In the genomic region with DNA sequence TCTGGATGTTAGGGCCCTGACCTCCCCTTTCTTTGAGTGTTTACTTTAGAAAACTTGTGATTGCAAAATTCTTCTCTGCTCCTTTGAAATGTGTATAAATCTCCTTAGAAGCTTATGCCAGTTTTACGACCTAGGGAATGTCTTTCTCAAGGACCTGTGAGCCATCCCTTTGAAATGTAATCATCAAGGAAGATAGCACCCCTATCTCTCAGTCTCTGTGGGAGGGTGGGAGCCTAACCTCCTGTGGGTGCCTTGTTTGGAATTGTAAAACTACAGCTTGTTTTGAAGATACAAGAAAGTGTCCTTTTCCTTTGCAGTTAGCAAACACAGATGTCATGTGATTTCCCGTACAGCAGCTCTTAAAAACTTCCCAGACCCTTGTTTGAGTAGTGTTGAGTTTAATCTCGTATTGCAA, we compare ENCODE assay signal across 1 cellular context.
TF ChIP-seq lines count a peak whose summit lies in the region.

No MANE protein-coding gene starts in this region.

TF ChIP-seq in HepG2, 621 proteins besides CTCF, POLR2A, EP300 and RAD21 (continued from another document):
- TF ChIP-seq, protein P1, sequence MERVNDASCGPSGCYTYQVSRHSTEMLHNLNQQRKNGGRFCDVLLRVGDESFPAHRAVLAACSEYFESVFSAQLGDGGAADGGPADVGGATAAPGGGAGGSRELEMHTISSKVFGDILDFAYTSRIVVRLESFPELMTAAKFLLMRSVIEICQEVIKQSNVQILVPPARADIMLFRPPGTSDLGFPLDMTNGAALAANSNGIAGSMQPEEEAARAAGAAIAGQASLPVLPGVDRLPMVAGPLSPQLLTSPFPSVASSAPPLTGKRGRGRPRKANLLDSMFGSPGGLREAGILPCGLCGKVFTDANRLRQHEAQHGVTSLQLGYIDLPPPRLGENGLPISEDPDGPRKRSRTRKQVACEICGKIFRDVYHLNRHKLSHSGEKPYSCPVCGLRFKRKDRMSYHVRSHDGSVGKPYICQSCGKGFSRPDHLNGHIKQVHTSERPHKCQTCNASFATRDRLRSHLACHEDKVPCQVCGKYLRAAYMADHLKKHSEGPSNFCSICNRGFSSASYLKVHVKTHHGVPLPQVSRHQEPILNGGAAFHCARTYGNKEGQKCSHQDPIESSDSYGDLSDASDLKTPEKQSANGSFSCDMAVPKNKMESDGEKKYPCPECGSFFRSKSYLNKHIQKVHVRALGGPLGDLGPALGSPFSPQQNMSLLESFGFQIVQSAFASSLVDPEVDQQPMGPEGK (CRISPR knock-in tag; IDR thresholded peaks at IDR 0.05), result no peak
- TF ChIP-seq POLR2G (IDR thresholded peaks at IDR 0.05; ENCODE audit: low read depth, low read length) (no peak), NFE2 (CRISPR knock-in tag; IDR thresholded peaks at IDR 0.05) (no peak), RBAK (CRISPR knock-in tag; IDR thresholded peaks at IDR 0.05) (no peak), MEIS1 (CRISPR knock-in tag; IDR thresholded peaks at IDR 0.05; ENCODE audit: borderline replicate concordance) (no peak), KMT2A (CRISPR knock-in tag; IDR thresholded peaks at IDR 0.05) (no peak), SP5 (CRISPR knock-in tag; IDR thresholded peaks at IDR 0.05; ENCODE audit: borderline replicate concordance, low read depth) (no peak), SMAD9 (CRISPR knock-in tag; IDR thresholded peaks at IDR 0.05) (no peak), FOXA3 (CRISPR knock-in tag; IDR thresholded peaks at IDR 0.05) (no peak), ZNF101 (CRISPR knock-in tag; IDR thresholded peaks at IDR 0.05; ENCODE audit: borderline replicate concordance, low read depth) (no peak), ZNF652 (CRISPR knock-in tag; IDR thresholded peaks at IDR 0.05; ENCODE audit: borderline replicate concordance, low read depth) (no peak)
- TF ChIP-seq, protein P2, sequence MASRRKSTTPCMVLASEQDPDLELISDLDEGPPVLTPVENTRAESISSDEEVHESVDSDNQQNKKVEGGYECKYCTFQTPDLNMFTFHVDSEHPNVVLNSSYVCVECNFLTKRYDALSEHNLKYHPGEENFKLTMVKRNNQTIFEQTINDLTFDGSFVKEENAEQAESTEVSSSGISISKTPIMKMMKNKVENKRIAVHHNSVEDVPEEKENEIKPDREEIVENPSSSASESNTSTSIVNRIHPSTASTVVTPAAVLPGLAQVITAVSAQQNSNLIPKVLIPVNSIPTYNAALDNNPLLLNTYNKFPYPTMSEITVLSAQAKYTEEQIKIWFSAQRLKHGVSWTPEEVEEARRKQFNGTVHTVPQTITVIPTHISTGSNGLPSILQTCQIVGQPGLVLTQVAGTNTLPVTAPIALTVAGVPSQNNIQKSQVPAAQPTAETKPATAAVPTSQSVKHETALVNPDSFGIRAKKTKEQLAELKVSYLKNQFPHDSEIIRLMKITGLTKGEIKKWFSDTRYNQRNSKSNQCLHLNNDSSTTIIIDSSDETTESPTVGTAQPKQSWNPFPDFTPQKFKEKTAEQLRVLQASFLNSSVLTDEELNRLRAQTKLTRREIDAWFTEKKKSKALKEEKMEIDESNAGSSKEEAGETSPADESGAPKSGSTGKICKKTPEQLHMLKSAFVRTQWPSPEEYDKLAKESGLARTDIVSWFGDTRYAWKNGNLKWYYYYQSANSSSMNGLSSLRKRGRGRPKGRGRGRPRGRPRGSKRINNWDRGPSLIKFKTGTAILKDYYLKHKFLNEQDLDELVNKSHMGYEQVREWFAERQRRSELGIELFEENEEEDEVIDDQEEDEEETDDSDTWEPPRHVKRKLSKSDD (CRISPR knock-in tag; IDR thresholded peaks at IDR 0.05; ENCODE audit: low read depth), result no peak
- TF ChIP-seq, protein P3, sequence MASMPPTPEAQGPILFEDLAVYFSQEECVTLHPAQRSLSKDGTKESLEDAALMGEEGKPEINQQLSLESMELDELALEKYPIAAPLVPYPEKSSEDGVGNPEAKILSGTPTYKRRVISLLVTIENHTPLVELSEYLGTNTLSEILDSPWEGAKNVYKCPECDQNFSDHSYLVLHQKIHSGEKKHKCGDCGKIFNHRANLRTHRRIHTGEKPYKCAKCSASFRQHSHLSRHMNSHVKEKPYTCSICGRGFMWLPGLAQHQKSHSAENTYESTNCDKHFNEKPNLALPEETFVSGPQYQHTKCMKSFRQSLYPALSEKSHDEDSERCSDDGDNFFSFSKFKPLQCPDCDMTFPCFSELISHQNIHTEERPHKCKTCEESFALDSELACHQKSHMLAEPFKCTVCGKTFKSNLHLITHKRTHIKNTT (CRISPR knock-in tag; IDR thresholded peaks at IDR 0.05), result no peak
